ENCODE assay signal across 9 cellular contexts in the genomic region with DNA sequence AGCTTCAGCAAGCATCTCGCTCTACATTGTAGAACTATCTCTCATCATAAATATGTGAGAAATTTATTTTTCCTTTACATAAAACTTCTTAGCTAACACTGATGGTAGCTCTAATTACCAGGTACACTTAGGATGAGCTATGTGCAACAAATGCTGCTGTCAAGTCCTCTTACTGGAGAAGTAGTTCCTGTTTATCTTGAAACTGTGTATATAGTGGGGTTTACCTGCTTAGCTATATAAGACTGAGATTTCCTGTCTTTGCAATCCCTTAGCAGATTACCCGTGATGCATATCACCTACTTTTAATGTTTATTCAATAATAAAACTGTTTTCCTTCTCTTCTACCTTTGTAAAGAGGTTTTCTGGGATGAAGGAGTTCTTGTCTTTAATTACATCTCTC.
"Had no signal": no experiment of that assay in that cellular context is flagged by ENCODE, and none has a peak within 500 bp of the region (broad histone marks: within the 10 kb centered on the region; RNA-seq: fewer than 3 reads in every experiment).

No MANE protein-coding gene starts in this region.

- H3K9me3 Mint-ChIP-seq: GM23338, H9, HFFc6 had no signal

- H3K27ac ChIP-seq: GM23248 had no signal

- H3K36me3 ChIP-seq: HAP-1 had no signal

- H3K4me1 ChIP-seq: HAP-1 had no signal

- ATAC-seq: GM23338, HCT116 had no signal

- DNase-seq: GM23248, GOT3, H7, H9, HCEC 1CT, HFFc6 had no signal

- H3K27ac Mint-ChIP-seq: H9, HFFc6 had no signal

- H3K9me3 ChIP-seq: HAP-1 had no signal

- H2AFZ ChIP-seq: GM23248 had no signal

- H3K4me3 ChIP-seq: GM23248, GM23338, HAP-1 had no signal

- H3K9ac ChIP-seq: GM23248 had no signal

- H3K4me3 Mint-ChIP-seq: GM23338, H9, HFFc6 had no signal

- H3K4me2 ChIP-seq: GM23338 had no signal
